Comparison of ENCODE assay signal across 21 cellular contexts in genomic region chr11:109791337-109791736, GRCh38.
"Had no signal": no experiment of that assay in that cellular context is flagged by ENCODE, and none has a peak within 500 bp of the region (broad histone marks: within the 10 kb centered on the region; RNA-seq: fewer than 3 reads in every experiment).

No MANE protein-coding gene starts in this region.

- H3K27me3 ChIP-seq: adrenal gland, breast epithelium, esophagus muscularis mucosa, neural progenitor cell, right atrium auricular region, tibial nerve had no signal

- FAIRE-seq: astrocyte, urothelium cell line had no signal

- H3K4me3 ChIP-seq: adrenal gland, breast epithelium, esophagus muscularis mucosa, heart right ventricle, left ventricle myocardium inferior, neural progenitor cell, prostate gland, right atrium auricular region, tibial nerve had no signal

- H3K9ac ChIP-seq: neural progenitor cell had no signal

- H3K36me3 ChIP-seq: adrenal gland, breast epithelium, esophagus muscularis mucosa, heart right ventricle, left ventricle myocardium inferior, neural progenitor cell, prostate gland, right atrium auricular region, tibial nerve had no signal

- H3K9me3 ChIP-seq: adrenal gland, breast epithelium, esophagus muscularis mucosa, heart right ventricle, left ventricle myocardium inferior, prostate gland, right atrium auricular region had no signal

- H3K27ac ChIP-seq: adrenal gland, breast epithelium, esophagus muscularis mucosa, heart right ventricle, left ventricle myocardium inferior, neural progenitor cell, prostate gland, right atrium auricular region, tibial nerve had no signal

- ATAC-seq: activated CD4-positive, alpha-beta T cell treated with anti-CD3 and anti-CD28 coated beads for 36 hours; activated naive CD4-positive, alpha-beta T cell treated with anti-CD3 and anti-CD28 coated beads, Interleukin-2, amount 50 U/mL, for 72 hours; heart right ventricle had no signal

- DNase-seq: activated CD4-positive, alpha-beta T cell treated with anti-CD3 and anti-CD28 coated beads for 36 hours; activated CD4-positive, alpha-beta T cell treated with anti-CD3 and anti-CD28 coated beads, Interleukin-2, amount 50 U/mL, for 48 hours; activated gamma-delta T cell treated with Interleukin-2 at 50 U/mL for 16 hours; activated T-cell treated with anti-CD3 and anti-CD28 coated beads for 4 hours; adrenal gland; cortex of kidney; heart right ventricle; left ventricle myocardium inferior; mammary epithelial cell; stimulated activated CD4-positive, alpha-beta T cell treated with anti-CD3 and anti-CD28 coated beads, Interleukin-12 subunit alpha, Interleukin-12 subunit beta, amount 100 ng/mL, for 4 hours; stimulated activated CD4-positive, alpha-beta T cell treated with anti-CD3 and anti-CD28 coated beads, Interleukin-1b, Interleukin-23, amount 100 ng/mL, for 48 hours; stimulated activated naive CD4-positive, alpha-beta T cell treated with Interleukin-2 at 50 U/mL for 16 hours had no signal

- H3K4me2 ChIP-seq: neural progenitor cell had no signal

- H3K4me1 ChIP-seq: adrenal gland, breast epithelium, esophagus muscularis mucosa, heart right ventricle, left ventricle myocardium inferior, neural progenitor cell, prostate gland, right atrium auricular region, tibial nerve had no signal
